In genomic region chr10:96279219-96279641, GRCh38 we compare ENCODE assay signal across 24 cellular contexts. TPM values are rescaled to one million over a fixed set of nuclear protein-coding genes. Genes with fewer than 3 reads are reported as not detected.
"Had no signal": no experiment of that assay in that cellular context is flagged by ENCODE, and none has a peak within 500 bp of the region (broad histone marks: within the 10 kb centered on the region; RNA-seq: fewer than 3 reads in every experiment).

No MANE protein-coding gene starts in this region.

- H3K27ac ChIP-seq: ascending aorta, breast epithelium, heart left ventricle, lower lobe of right lung, right lobe of liver, upper lobe of left lung had no signal

- H3K36me3 ChIP-seq: ascending aorta, breast epithelium, heart left ventricle, lower lobe of right lung, right lobe of liver, upper lobe of left lung had no signal

- H3K27me3 ChIP-seq: ascending aorta, breast epithelium, right lobe of liver, upper lobe of left lung had no signal

- FAIRE-seq: frontal cortex had no signal

- ATAC-seq: heart left ventricle, lower lobe of right lung, right lobe of liver had no signal

- H3K4me3 ChIP-seq: ascending aorta, breast epithelium, heart left ventricle, lower lobe of right lung, right lobe of liver, smooth muscle cell, upper lobe of left lung had no signal

- H3K4me2 ChIP-seq: smooth muscle cell had no signal

- DNase-seq: activated CD4-positive, CD25-positive, alpha-beta regulatory T cell treated with anti-CD3 and anti-CD28 coated beads, Interleukin-2, amount 50 U/mL, for 72 hours; activated naive CD4-positive, alpha-beta T cell treated with anti-CD3 and anti-CD28 coated beads, Interleukin-2, amount 10 ng/mL, durations not matched to agents 7 days and 5 days; activated T-cell treated with anti-CD3 and anti-CD28 coated beads for 4 hours; cerebellar nuclear complex; effector memory CD4-positive, alpha-beta T cell; heart left ventricle; immature natural killer cell; lower lobe of right lung; midbrain; right lobe of liver; stimulated activated CD4-positive, alpha-beta T cell treated with anti-CD3 and anti-CD28 coated beads, Interleukin-4, amount 100 ng/mL, for 4 hours; stimulated activated CD8-positive, alpha-beta memory T cell treated with anti-CD3 and anti-CD28 coated beads, Interleukin-4, amount 100 ng/mL, for 48 hours; upper lobe of left lung had no signal

- H3K9me3 ChIP-seq: ascending aorta, breast epithelium, heart left ventricle, lower lobe of right lung, right lobe of liver, upper lobe of left lung had no signal

- H3K4me1 ChIP-seq: breast epithelium, lower lobe of right lung had no signal

RNA-seq across cellular contexts. Expression of gene BLNK, which starts 7.9 kb away (rescaled TPM):
- total RNA-seq: activated T-helper 2 cell treated with anti-CD3 and anti-CD28 coated beads, Interferon-gamma antibody, Interleukin-2, Interleukin-4, amounts not matched to agents 10 μg/mL and 5 μg/mL and 100 μg/mL, durations not matched to agents 14 hours and 24 hours and 36 hours; ascending aorta; neural crest cell; osteocyte; pulmonary artery endothelial cell; T-helper 2 cell treated with Interferon-gamma antibody and Interleukin-4, amounts not matched to agents 100 ng/mL and 5 ng/mL, for 36 hours had no signal

RNA-seq across cellular contexts. Expression of gene DNTT, which starts 25.0 kb away (rescaled TPM):
- total RNA-seq: activated T-helper 2 cell treated with anti-CD3 and anti-CD28 coated beads, Interferon-gamma antibody, Interleukin-2, Interleukin-4, amounts not matched to agents 10 μg/mL and 5 μg/mL and 100 μg/mL, durations not matched to agents 14 hours and 24 hours and 36 hours; ascending aorta; breast epithelium; fibroblast of lung; frontal cortex; heart left ventricle; lower lobe of right lung; neural crest cell; osteocyte; pulmonary artery endothelial cell; right lobe of liver; smooth muscle cell; T-helper 2 cell treated with Interferon-gamma antibody and Interleukin-4, amounts not matched to agents 100 ng/mL and 5 ng/mL, for 36 hours; temporal lobe; upper lobe of left lung had no signal
